In the genomic region with DNA sequence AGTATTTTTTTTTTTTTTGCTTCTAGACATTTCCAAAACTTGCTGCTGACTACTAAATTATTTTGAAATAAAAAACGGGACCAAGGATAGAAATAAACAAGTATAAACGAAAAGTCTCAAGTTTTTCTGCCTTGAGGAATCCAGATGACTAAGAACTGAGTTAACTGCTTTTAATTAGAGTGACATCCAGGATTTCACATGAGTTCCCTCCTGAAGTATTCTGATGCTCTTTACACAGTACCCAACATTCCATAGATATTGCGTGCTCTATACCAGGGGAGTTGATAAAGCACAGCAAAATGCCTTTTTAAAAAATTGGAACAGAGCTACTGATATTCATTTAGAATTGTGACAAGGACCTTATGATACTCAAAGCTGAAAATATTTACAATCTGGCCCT, we compare ENCODE assay signal across 28 cellular contexts.
DNase-seq lines count a peak whose midpoint lies in the region; FAIRE-seq and TF ChIP-seq lines count a peak whose summit lies in the region.
"Had no signal": no experiment of that assay in that cellular context is flagged by ENCODE, and none has a peak within 500 bp of the region (broad histone marks: within the 10 kb centered on the region; RNA-seq: fewer than 3 reads in every experiment).

No MANE protein-coding gene starts in this region.

- H3K27me3 Mint-ChIP-seq in activated CD4-positive, alpha-beta memory T cell treated with anti-CD3 and anti-CD28 coated beads for 36 hours = no peaks in the 10 kb centered on the region
- H3K27me3 Mint-ChIP-seq: CD4-positive, alpha-beta T cell; dendritic cell treated with granulocyte-macrophage colony-stimulating factor and Interleukin-4, amounts not matched to agents 40 ng/mL and 50 ng/mL, for 4 days; stimulated activated memory B cell treated with anti-CD40 and anti-IgM and Interleukin-4, amounts not matched to agents 10 μg/mL and 1 μg/mL and 100 μg/mL, for 72 hours; T-helper 17 cell had no signal

- DNase-seq in Daoy (ENCODE audit: low read depth) (peak; percentile 17), HCEC 1CT (peak; percentile 53), amniotic epithelial cell (ENCODE audit: low read depth) (peak; percentile 12), keratinocyte (ENCODE audit: low read depth, low spot score) (no peak), HK-2 (ENCODE audit: unreplicated experiment) (no peak), DMS79 treated with DMSO at 0.1 percent for 48 hours (lab: John Stamatoyannopoulos, UW) (no peak)
- DNase-seq in activated CD4-positive, alpha-beta memory T cell treated with anti-CD3 and anti-CD28 coated beads for 36 hours = no peak
- DNase-seq: activated CD4-positive, alpha-beta T cell treated with anti-CD3 and anti-CD28 coated beads, Interleukin-2, amount 50 U/mL, for 48 hours; activated naive CD4-positive, alpha-beta T cell; CD4-positive, alpha-beta T cell; central memory CD4-positive, alpha-beta T cell; DND-41; hippocampal formation; left cardiac atrium; NCI-H1105; NCI-H1930; NCI-H2171 treated with DMSO at 0.1 percent for 48 hours; NCI-H510A; nephron progenitor cell; substantia nigra; T-helper 17 cell; upper lobe of left lung had no signal

- dilution Hi-C loops in keratinocyte (cut with MboI; ENCODE audit: extremely low pct_ligation_motif_present, low sequenced_read_pairs) = no loop called here

- peak overlapping the region; percentile 16 for H3K4me2 ChIP-seq in keratinocyte (ENCODE audit: control insufficient read depth, extremely low read depth, insufficient read depth, low read depth, low read length)

- no peak overlapping the region for H2AFZ ChIP-seq in keratinocyte (ENCODE audit: control insufficient read depth, low read length)

- POLR2A ChIA-PET in activated CD4-positive, alpha-beta memory T cell treated with anti-CD3 and anti-CD28 coated beads for 36 hours (lab: Charles Lee) = no interaction called here

- CTCF ChIA-PET in activated CD4-positive, alpha-beta memory T cell treated with anti-CD3 and anti-CD28 coated beads for 36 hours (lab: Charles Lee) = no interaction called here

- no peaks in the 10 kb centered on the region for H3K36me3 Mint-ChIP-seq in activated CD4-positive, alpha-beta memory T cell treated with anti-CD3 and anti-CD28 coated beads for 36 hours
- H3K36me3 Mint-ChIP-seq: stimulated activated memory B cell treated with anti-CD40 and anti-IgM and Interleukin-4, amounts not matched to agents 10 μg/mL and 1 μg/mL and 100 μg/mL, for 72 hours had no signal

- TF ChIP-seq CTCF in keratinocyte (optimal IDR thresholded peaks at IDR 0.05 in 1 of 3, IDR thresholded peaks at IDR 0.05 in 1 of 3, conservative IDR thresholded peaks at IDR 0.05 in 1 of 3; ENCODE audit: extremely low read depth in 1 of 3, insufficient read depth in 2 of 3, low read length in 3 of 3) = no peak

- no peak overlapping the region for H3K27ac Mint-ChIP-seq in activated CD4-positive, alpha-beta memory T cell treated with anti-CD3 and anti-CD28 coated beads for 36 hours
- H3K27ac Mint-ChIP-seq: CD4-positive, alpha-beta T cell; dendritic cell treated with granulocyte-macrophage colony-stimulating factor and Interleukin-4, amounts not matched to agents 40 ng/mL and 50 ng/mL, for 4 days; nephron progenitor cell; stimulated activated memory B cell treated with anti-CD40 and anti-IgM and Interleukin-4, amounts not matched to agents 10 μg/mL and 1 μg/mL and 100 μg/mL, for 72 hours; T-helper 17 cell had no signal

- H3K4me1 ChIP-seq in keratinocyte (ENCODE audit: control insufficient read depth, extremely low read depth, insufficient read depth, low read length) = peaks cover 14% of the 10 kb centered on the region
- H3K4me1 ChIP-seq: upper lobe of left lung had no signal

- no peaks in the 10 kb centered on the region for H3K4me1 Mint-ChIP-seq in activated CD4-positive, alpha-beta memory T cell treated with anti-CD3 and anti-CD28 coated beads for 36 hours (ENCODE audit: low read depth)
- H3K4me1 Mint-ChIP-seq: nephron progenitor cell; stimulated activated memory B cell treated with anti-CD40 and anti-IgM and Interleukin-4, amounts not matched to agents 10 μg/mL and 1 μg/mL and 100 μg/mL, for 72 hours; T-helper 17 cell had no signal

- H3K9me1 ChIP-seq in keratinocyte (ENCODE audit: control insufficient read depth, extremely low read depth, insufficient read depth, low read length) = no peaks in the 10 kb centered on the region

- no peaks in the 10 kb centered on the region for H3K79me2 ChIP-seq in keratinocyte (ENCODE audit: control insufficient read depth, insufficient read depth, low read length)

- H4K20me1 ChIP-seq in keratinocyte (ENCODE audit: control insufficient read depth, extremely low read depth, insufficient read depth, low read length) = no peaks in the 10 kb centered on the region

- FAIRE-seq in keratinocyte (lab: Jason Lieb, UNC) = no peak
- FAIRE-seq: GM12891, K562, TTC549 had no signal

- H3K9me3 ChIP-seq in keratinocyte (ENCODE audit: control insufficient read depth, low read depth, low read length) = no peaks in the 10 kb centered on the region
- H3K9me3 ChIP-seq: upper lobe of left lung had no signal

- H3K9me3 Mint-ChIP-seq in activated CD4-positive, alpha-beta memory T cell treated with anti-CD3 and anti-CD28 coated beads for 36 hours = peaks cover 14% of the 10 kb centered on the region
- H3K9me3 Mint-ChIP-seq: CD4-positive, alpha-beta T cell; nephron progenitor cell; stimulated activated memory B cell treated with anti-CD40 and anti-IgM and Interleukin-4, amounts not matched to agents 10 μg/mL and 1 μg/mL and 100 μg/mL, for 72 hours had no signal

- H3K36me3 ChIP-seq in keratinocyte (ENCODE audit: control insufficient read depth in 2 of 2, extremely low read depth in 1 of 2, insufficient read depth in 2 of 2, low read length in 2 of 2) = no peaks in the 10 kb centered on the region
- H3K36me3 ChIP-seq: upper lobe of left lung had no signal

- H3K4me3 ChIP-seq in keratinocyte (ENCODE audit: control insufficient read depth in 2 of 3, extremely low read depth in 1 of 3, insufficient read depth in 2 of 3, low read depth in 1 of 3, low read length in 3 of 3) = no peak overlapping the region
- H3K4me3 ChIP-seq: K562, SK-N-MC, upper lobe of left lung had no signal

- H3K27ac ChIP-seq in keratinocyte (ENCODE audit: control insufficient read depth, insufficient read depth, low read length) = no peak overlapping the region
- H3K27ac ChIP-seq: SK-N-MC, upper lobe of left lung had no signal

- H3K27me3 ChIP-seq in keratinocyte (ENCODE audit: control insufficient read depth, extremely low read depth, insufficient read depth, low read length) = no peaks in the 10 kb centered on the region
- H3K27me3 ChIP-seq: upper lobe of left lung had no signal

- no peak overlapping the region for H3K4me3 Mint-ChIP-seq in activated CD4-positive, alpha-beta memory T cell treated with anti-CD3 and anti-CD28 coated beads for 36 hours
- H3K4me3 Mint-ChIP-seq: CD4-positive, alpha-beta T cell; dendritic cell treated with granulocyte-macrophage colony-stimulating factor and Interleukin-4, amounts not matched to agents 40 ng/mL and 50 ng/mL, for 4 days; nephron progenitor cell; stimulated activated memory B cell treated with anti-CD40 and anti-IgM and Interleukin-4, amounts not matched to agents 10 μg/mL and 1 μg/mL and 100 μg/mL, for 72 hours; T-helper 17 cell had no signal

- no peak overlapping the region for H3K9ac ChIP-seq in keratinocyte (ENCODE audit: control insufficient read depth, extremely low read depth, insufficient read depth, low read length)

- intact Hi-C loops in activated CD4-positive, alpha-beta memory T cell treated with anti-CD3 and anti-CD28 coated beads for 36 hours (cut with micrococcal nuclease) = no loop called here

Comparison
In these comparisons a context has a peak if more than half of its experiments do, and no peak if none do; other contexts are left out.
1. DNase-seq: peak in Daoy (single experiment), HCEC 1CT (single experiment) and amniotic epithelial cell (single experiment); none in keratinocyte (single experiment), activated CD4-positive, alpha-beta memory T cell treated with anti-CD3 and anti-CD28 coated beads for 36 hours (single experiment), HK-2 (single experiment) and DMS79 treated with DMSO at 0.1 percent for 48 hours (single experiment).